Comparison of ENCODE assay signal across 26 cellular contexts in the genomic region with DNA sequence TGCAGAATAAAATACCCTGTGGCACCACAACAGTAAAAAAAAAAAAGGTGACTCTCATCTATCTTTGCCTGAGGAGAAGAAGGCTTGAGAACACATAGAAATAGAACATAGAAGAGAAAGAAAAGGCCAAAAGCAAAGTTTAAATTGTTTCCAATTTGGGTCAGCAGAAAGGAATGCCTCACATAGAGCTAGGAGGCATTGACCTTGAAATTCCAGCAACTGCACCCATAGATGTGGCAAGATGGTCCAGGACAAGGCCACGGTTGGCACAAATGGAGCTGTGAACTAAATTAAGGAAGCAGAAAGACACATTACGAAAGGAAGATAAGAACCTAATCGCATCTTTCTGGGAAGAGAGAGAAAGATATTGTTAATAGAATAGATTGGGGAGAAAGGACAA.
A peak's percentile ranks its signal among the peaks of the same experiment; 100 is the strongest.
DNase-seq lines count a peak whose midpoint lies in the region; ATAC-seq, FAIRE-seq and TF ChIP-seq lines count a peak whose summit lies in the region.
"Had no signal": no experiment of that assay in that cellular context is flagged by ENCODE, and none has a peak within 500 bp of the region (broad histone marks: within the 10 kb centered on the region; RNA-seq: fewer than 3 reads in every experiment).

No MANE protein-coding gene starts in this region.

- no peaks in the 10 kb centered on the region for H3K79me2 ChIP-seq in osteoblast (ENCODE audit: insufficient read depth, low read length)

- H3K4me2 ChIP-seq in osteoblast (ENCODE audit: insufficient read depth, low read length) = peak overlapping the region; percentile 32
- H3K4me2 ChIP-seq: KMS-11, PC-9, smooth muscle cell had no signal

- no peaks in the 10 kb centered on the region for H3K9me3 ChIP-seq in osteoblast (ENCODE audit: low read depth, low read length)

- H3K36me3 ChIP-seq in osteoblast (ENCODE audit: insufficient read depth, low read length) = no peaks in the 10 kb centered on the region
- H3K36me3 ChIP-seq: heart right ventricle, left lung, suprapubic skin, uterus had no signal

- no peak for ATAC-seq in GM19397 (IDR thresholded peaks at IDR 0.05; ENCODE audit: unreplicated experiment)
- ATAC-seq: activated CD8-positive, alpha-beta T cell treated with anti-CD3 and anti-CD28 coated beads for 36 hours; heart right ventricle; left lung; naive thymus-derived CD4-positive, alpha-beta T cell; stimulated activated memory B cell treated with anti-CD40 and anti-IgM and Interleukin-4, amounts not matched to agents 10 μg/mL and 1 μg/mL and 100 μg/mL, for 72 hours had no signal

- H2AFZ ChIP-seq in osteoblast (ENCODE audit: low read length) = peak overlapping the region; percentile 49
- H2AFZ ChIP-seq: PC-9 had no signal

- DNase-seq in AG20443 (ENCODE audit: low spot score) (peak; percentile 42), NCI-H226 (peak; percentile 59), coronary artery (ENCODE audit: low spot score) (no peak), osteoblast (ENCODE audit: insufficient read length, low spot score, missing footprints) (peak; percentile 38), GM12892 (ENCODE audit: insufficient read length) (no peak), activated gamma-delta T cell treated with Interleukin-2 at 50 U/mL for 16 hours (no peak)
- no peak for DNase-seq in stimulated activated CD4-positive, alpha-beta T cell treated with anti-CD3 and anti-CD28 coated beads, Interleukin-12 subunit alpha, Interleukin-12 subunit beta, amount 100 ng/mL, for 4 hours
- DNase-seq: activated CD4-positive, alpha-beta T cell treated with anti-CD3 and anti-CD28 coated beads for 1 hour; activated CD8-positive, alpha-beta T cell treated with anti-CD3 and anti-CD28 coated beads for 36 hours; activated effector memory CD4-positive, alpha-beta T cell treated with anti-CD3 and anti-CD28 coated beads, Interleukin-2, amount 50 U/mL, for 16 hours; C1 segment of cervical spinal cord; heart right ventricle; left lung; naive thymus-derived CD4-positive, alpha-beta T cell; NCI-H1694; NCI-H524; NK-92 treated with Interleukin-12 subunit alpha and Interleukin-12 subunit beta, amount 100 ng/mL, for 24 hours; nucleus accumbens; PC-9; SHP77; uterus had no signal

- TF ChIP-seq POLR2A in GM12892 (IDR thresholded peaks at IDR 0.05; ENCODE audit: low read depth, low read length) = no peak

- H3K27ac ChIP-seq in coronary artery (peak overlapping the region; percentile 51 to 76), osteoblast (ENCODE audit: low read depth, low read length) (peak overlapping the region; percentile 11)
- H3K27ac ChIP-seq: heart right ventricle, KMS-11, left lung, PC-9, suprapubic skin, uterus had no signal

- no peak for FAIRE-seq in GM12892 (lab: Jason Lieb, UNC)

- TF ChIP-seq CTCF in coronary artery (IDR thresholded peaks at IDR 0.05) = no peak
- no peak for TF ChIP-seq CTCF in osteoblast (IDR thresholded peaks at IDR 0.05; ENCODE audit: extremely low read depth, low read depth, low read length)

- no peaks in the 10 kb centered on the region for H4K20me1 ChIP-seq in osteoblast (ENCODE audit: insufficient read depth, low read length)

- H3K27me3 ChIP-seq in osteoblast (ENCODE audit: insufficient read depth, low read length) = no peaks in the 10 kb centered on the region
- H3K27me3 ChIP-seq: heart right ventricle, left lung, suprapubic skin, uterus had no signal

- H3K4me3 ChIP-seq in coronary artery (no peak overlapping the region), osteoblast (ENCODE audit: insufficient read depth, low read length) (no peak overlapping the region)
- H3K4me3 ChIP-seq: heart right ventricle, left lung, PC-9, smooth muscle cell, suprapubic skin, uterus had no signal

- H3K4me1 ChIP-seq in osteoblast (ENCODE audit: insufficient read depth, low read length) = peaks cover 26% of the 10 kb centered on the region
- H3K4me1 ChIP-seq: heart right ventricle, left lung, suprapubic skin, uterus had no signal

Comparison
In these comparisons a context has a peak if more than half of its experiments do, and no peak if none do; other contexts are left out.
1. DNase-seq: peak in AG20443 (single experiment), NCI-H226 (single experiment) and osteoblast (single experiment); none in coronary artery (single experiment), stimulated activated CD4-positive, alpha-beta T cell treated with anti-CD3 and anti-CD28 coated beads, Interleukin-12 subunit alpha, Interleukin-12 subunit beta, amount 100 ng/mL, for 4 hours (single experiment), GM12892 (single experiment) and activated gamma-delta T cell treated with Interleukin-2 at 50 U/mL for 16 hours (single experiment).